ENCODE assay signal across 8 cellular contexts in the genomic region with DNA sequence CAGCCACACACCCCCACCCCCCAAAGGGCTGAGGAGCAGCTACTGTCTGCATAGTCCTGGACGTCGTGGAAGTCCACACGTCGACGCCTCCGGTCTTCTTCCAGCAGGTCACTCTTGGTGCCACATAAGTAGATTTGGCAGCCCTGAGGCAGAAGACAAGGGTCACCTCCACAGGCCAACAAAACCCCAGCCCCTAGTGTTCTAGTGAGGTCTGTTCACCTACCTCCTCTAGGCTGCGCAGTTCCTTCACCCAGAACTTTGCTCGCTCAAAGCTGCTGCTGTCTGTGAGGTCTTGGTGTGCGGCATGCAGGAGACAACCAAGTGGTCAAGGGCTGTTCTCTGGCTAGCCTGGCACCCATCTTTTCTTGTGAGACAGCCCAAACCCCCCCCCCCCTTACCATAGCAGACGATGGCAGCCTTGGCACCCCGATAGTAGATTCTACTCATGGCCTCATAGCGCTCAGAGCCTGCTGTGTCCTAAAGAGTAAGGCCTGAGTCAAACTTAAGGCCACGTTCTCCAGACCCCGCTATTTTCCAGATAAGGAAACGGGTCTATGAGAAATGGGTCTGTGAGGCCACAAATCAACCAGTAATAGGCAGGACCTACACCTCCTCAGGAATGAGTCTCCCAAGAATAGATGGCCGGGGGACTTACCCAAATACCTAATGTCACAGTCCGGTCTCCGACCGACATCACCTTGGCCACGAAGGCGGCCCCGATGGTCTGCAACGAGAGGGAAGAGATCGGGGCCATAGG. TPM values are rescaled to one million over a fixed set of nuclear protein-coding genes. Genes with fewer than 3 reads are reported as not detected.
DNase-seq lines count a peak whose midpoint lies in the region; ATAC-seq, FAIRE-seq and TF ChIP-seq lines count a peak whose summit lies in the region.

No MANE protein-coding gene starts in this region.

- ATAC-seq in gastroesophageal sphincter, result no peak

- 51% methylated on average over 8 of the region's 24 CpGs; no CpG with 5 or more reads in 1 of the 2 donors for WGBS in gastroesophageal sphincter (ENCODE audit: low coverage in 1 of 2), 2 donors

- H3K27me3 ChIP-seq in WERI-Rb-1 (ENCODE audit: insufficient read depth, low read depth, severe bottlenecking), result no peaks in the 10 kb centered on the region
- H3K27me3 ChIP-seq in gastroesophageal sphincter, result no peaks in the 10 kb centered on the region

- TF ChIP-seq EP300 in gastroesophageal sphincter (IDR thresholded peaks at IDR 0.05), result no peak

- H3K36me3 ChIP-seq in WERI-Rb-1, result peaks cover 17% of the 10 kb centered on the region
- H3K36me3 ChIP-seq in gastroesophageal sphincter, result peaks cover 0 to 39% of the 10 kb centered on the region in 2 donors

- TF ChIP-seq CTCF in WERI-Rb-1 (IDR thresholded peaks at IDR 0.05; ENCODE audit: low read depth, low read length), result no peak
- no peak for TF ChIP-seq CTCF in gastroesophageal sphincter (IDR thresholded peaks at IDR 0.05)

- DNase-seq in activated naive CD4-positive, alpha-beta T cell treated with Interleukin-2 at 50 U/mL for 16 hours, result no peak
- DNase-seq in WERI-Rb-1 (no peak), GM12892 (ENCODE audit: insufficient read length) (no peak), foreskin melanocyte (no peak)
- DNase-seq in activated effector memory CD4-positive, alpha-beta T cell treated with anti-CD3 and anti-CD28 coated beads, Interleukin-2, amount 50 U/mL, for 16 hours, result no peak

- H3K27ac ChIP-seq in WERI-Rb-1 (no peak overlapping the region), gastroesophageal sphincter (peak overlapping the region in 3 of 4 donors; percentile 85 to 91 (median 89)), skin epidermis (peak overlapping the region; percentile 75 to 98 (median 93))

- H3K27ac Mint-ChIP-seq in activated naive CD4-positive, alpha-beta T cell treated with anti-CD3 and anti-CD28 coated beads, Interleukin-2, amount 50 U/mL, for 24 hours, result peak overlapping the region; percentile 70

- TF ChIP-seq POLR2A in gastroesophageal sphincter (IDR thresholded peaks at IDR 0.05) (no peak), GM12892 (IDR thresholded peaks at IDR 0.05; ENCODE audit: low read depth, low read length) (no peak; the same call in 1 of the 2 replicates)

- no peaks in the 10 kb centered on the region for H3K27me3 Mint-ChIP-seq in activated naive CD4-positive, alpha-beta T cell treated with anti-CD3 and anti-CD28 coated beads, Interleukin-2, amount 50 U/mL, for 24 hours

- peaks cover 0 to 61% (median 38%) of the 10 kb centered on the region in 3 donors for H3K4me1 ChIP-seq in gastroesophageal sphincter

- H3K36me3 Mint-ChIP-seq in activated naive CD4-positive, alpha-beta T cell treated with anti-CD3 and anti-CD28 coated beads, Interleukin-2, amount 50 U/mL, for 24 hours, result peaks cover 7% of the 10 kb centered on the region

- no peaks in the 10 kb centered on the region for H3K9me3 Mint-ChIP-seq in activated naive CD4-positive, alpha-beta T cell treated with anti-CD3 and anti-CD28 coated beads, Interleukin-2, amount 50 U/mL, for 24 hours

- H3K4me3 ChIP-seq in WERI-Rb-1 (ENCODE audit: low read depth, low read length) (peak overlapping the region; percentile 72), gastroesophageal sphincter (peak overlapping the region; percentile 80 to 95), skin epidermis (peak overlapping the region; percentile 51 to 90 (median 77))

- peaks cover 67% of the 10 kb centered on the region for H3K4me1 Mint-ChIP-seq in activated naive CD4-positive, alpha-beta T cell treated with anti-CD3 and anti-CD28 coated beads, Interleukin-2, amount 50 U/mL, for 24 hours

- H3K9me3 ChIP-seq in WERI-Rb-1 (ENCODE audit: severe bottlenecking) (no peaks in the 10 kb centered on the region), gastroesophageal sphincter (no peaks in the 10 kb centered on the region)

- peak overlapping the region; percentile 92 for H3K4me3 Mint-ChIP-seq in activated naive CD4-positive, alpha-beta T cell treated with anti-CD3 and anti-CD28 coated beads, Interleukin-2, amount 50 U/mL, for 24 hours

- no peak for FAIRE-seq in GM12892 (lab: Jason Lieb, UNC)

RNA-seq across cellular contexts. Expression of a gene that starts 1.0 kb away (rescaled TPM):
- total RNA-seq in gastroesophageal sphincter, result 10 to 100 TPM; 21.4 to 32.4 (median 24.8) TPM
- polyA plus RNA-seq in GM12892 (2012; ENCODE audit: missing spikeins), result 29.7 TPM

RNA-seq across cellular contexts. Expression of a gene that starts 1.1 kb away (rescaled TPM):
- 10 to 100 TPM; 60.4 to 97.5 (median 73.5) TPM for total RNA-seq in gastroesophageal sphincter
- 189 TPM for polyA plus RNA-seq in GM12892 (2012; ENCODE audit: missing spikeins)

RNA-seq across cellular contexts. Expression of a gene that starts 9.2 kb away (rescaled TPM):
- total RNA-seq in gastroesophageal sphincter, result 10 to 100 TPM in 1 of 4 donors, 1 to 10 TPM in 3; 1.7 to 10.9 (median 6.3) TPM
- 4.8 TPM for polyA plus RNA-seq in GM12892 (2012; ENCODE audit: missing spikeins)

RNA-seq across cellular contexts. Expression of a gene that starts 48.9 kb away (rescaled TPM):
- 100 to 1,000 TPM in 3 of 4 donors, 10 to 100 TPM in 1; 78.1 to 147 (median 111) TPM for total RNA-seq in gastroesophageal sphincter
- 44.8 TPM for polyA plus RNA-seq in GM12892 (2012; ENCODE audit: missing spikeins)

RNA-seq across cellular contexts. Expression of a gene that starts 55.2 kb away (rescaled TPM):
- total RNA-seq in gastroesophageal sphincter, result 10 to 100 TPM in 3 of 4 donors, 1 to 10 TPM in 1; 7.6 to 20.1 (median 13.7) TPM
- polyA plus RNA-seq in GM12892 (2012; ENCODE audit: missing spikeins), result 26.0 TPM
